ENCODE assay signal across 8 cellular contexts in the genomic region with DNA sequence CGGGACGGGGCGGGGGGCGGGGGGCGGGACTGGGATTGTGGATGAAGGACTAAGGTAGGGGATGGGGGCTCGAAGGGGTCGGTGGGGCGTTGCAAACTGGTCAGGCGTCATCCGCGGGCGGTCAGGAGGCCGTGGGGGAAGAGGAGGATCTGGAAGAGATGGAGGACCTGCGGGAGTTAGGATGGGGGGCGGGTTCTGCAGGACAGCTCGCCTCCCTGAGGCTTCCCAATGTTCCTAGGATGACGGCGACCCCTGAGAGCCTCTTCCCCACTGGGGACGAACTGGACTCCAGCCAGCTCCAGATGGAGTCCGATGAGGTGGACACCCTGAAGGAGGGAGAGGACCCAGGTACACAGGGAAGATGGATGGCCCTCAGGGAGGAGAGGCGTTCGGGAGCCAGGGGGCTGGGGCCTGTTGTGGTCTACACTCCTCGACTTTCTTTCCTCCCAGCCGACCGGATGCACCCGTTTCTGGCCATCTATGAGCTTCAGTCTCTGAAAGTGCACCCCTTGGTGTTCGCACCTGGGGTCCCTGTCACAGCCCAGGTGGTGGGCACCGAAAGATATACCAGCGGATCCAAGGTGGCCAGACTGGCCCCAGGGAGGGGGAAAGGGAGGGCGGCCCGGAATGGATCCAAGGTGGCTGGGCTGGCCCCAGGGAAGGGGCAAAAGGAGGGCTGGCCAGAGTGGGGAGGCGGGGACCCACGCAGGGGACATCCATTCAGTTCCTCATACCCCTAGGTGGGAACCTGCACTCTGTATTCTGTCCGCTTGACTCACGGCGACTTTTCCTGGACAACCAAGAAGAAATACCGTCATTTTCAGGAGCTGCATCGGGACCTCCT. TPM values are rescaled to one million over a fixed set of nuclear protein-coding genes. Genes with fewer than 3 reads are reported as not detected.
DNase-seq lines count a peak whose midpoint lies in the region; ATAC-seq and TF ChIP-seq lines count a peak whose summit lies in the region.

No MANE protein-coding gene starts in this region.

- peak overlapping the region; percentile 84 for H3K4me3 ChIP-seq in trophoblast cell (ENCODE audit: low read depth, low read length)

- CTCF ChIA-PET in T-cell (lab: Charles Lee) = interaction anchor here in 1 of 2 donors (1.0 kb wide), 2 partner anchors 17 to 98 kb away, joined by 3 to 4 read pairs; partner anchors contain the start of gene ARRB2

- no peak overlapping the region for H3K27ac Mint-ChIP-seq in T-cell

- in situ Hi-C loops in GM13977 (cut with MboI; ENCODE audit: low pct_unique_long_range_greater_than_20kb, low sequenced_read_pairs, unreplicated experiment) = no loop called here

- H2BK5ac ChIP-seq in trophoblast cell (ENCODE audit: low read depth, low read length, poor library complexity) = no peak overlapping the region

- peak overlapping the region; percentile 70 to 79 (median 73) for H3K4me3 Mint-ChIP-seq in T-cell

- peaks cover 10% of the 10 kb centered on the region for H3K79me1 ChIP-seq in trophoblast cell (ENCODE audit: low read length)

- peaks cover 2% of the 10 kb centered on the region for H3K9me3 ChIP-seq in trophoblast cell (ENCODE audit: insufficient read depth, low read depth, low read length)

- peaks cover 15% of the 10 kb centered on the region for H3K36me3 Mint-ChIP-seq in T-cell

- POLR2A ChIA-PET in T-cell (lab: Charles Lee) = no interaction called here

- peak overlapping the region; percentile 13 for H3K18ac ChIP-seq in trophoblast cell (ENCODE audit: low read length)

- WGBS in trophoblast cell (ENCODE audit: extremely low coverage, insufficient coverage, insufficient read length) = no CpG with 5 or more reads among the region's 38 CpGs

- peak; percentile 24 for DNase-seq in EH (ENCODE audit: low read depth)
- no peak for DNase-seq in T-cell
- DNase-seq in foreskin keratinocyte = no peak
- peak in 1 of 2 donors; percentile 7 for DNase-seq in trophoblast cell
- no peak for DNase-seq in GM13977 (ENCODE audit: low spot score)
- DNase-seq in NCI-H345 treated with DMSO at 0.1 percent for 48 hours (lab: John Stamatoyannopoulos, UW; ENCODE audit: unreplicated experiment) = no peak
- no peak for DNase-seq in stimulated activated CD4-positive, alpha-beta T cell treated with anti-CD3 and anti-CD28 coated beads, Interleukin-4, amount 100 ng/mL, for 4 hours
- no peak for DNase-seq in occipital lobe (lab: John Stamatoyannopoulos, UW)

- H2BK120ac ChIP-seq in trophoblast cell (ENCODE audit: insufficient read depth, low read length, poor library complexity) = peak overlapping the region; percentile 29

- peak overlapping the region; percentile 59 for H4K8ac ChIP-seq in trophoblast cell (ENCODE audit: low read depth, low read length)

- peak overlapping the region; percentile 65 for H3K14ac ChIP-seq in trophoblast cell (ENCODE audit: low read length)

- H3K79me2 ChIP-seq in trophoblast cell (ENCODE audit: control insufficient read depth, insufficient read depth, low read length, poor library complexity) = peaks cover 7% of the 10 kb centered on the region

- peak overlapping the region; percentile 33 for H2BK12ac ChIP-seq in trophoblast cell (ENCODE audit: low read length)

- H3K36me3 ChIP-seq in trophoblast cell (ENCODE audit: control insufficient read depth in 1 of 2, insufficient read depth in 2 of 2, low read length in 2 of 2) = peaks cover 20 to 22% of the 10 kb centered on the region in 2 experiments

- TF ChIP-seq CTCF in foreskin keratinocyte (conservative IDR thresholded peaks at IDR 0.05) (no peak), GM13977 (IDR thresholded peaks at IDR 0.05; ENCODE audit: extremely low read depth, insufficient read depth, missing control alignments) (no peak)

- peak overlapping the region; percentile 70 for H3K4ac ChIP-seq in trophoblast cell (ENCODE audit: low read depth, low read length)

- peak overlapping the region; percentile 16 for H3K9ac ChIP-seq in trophoblast cell (ENCODE audit: low read length)

- peak overlapping the region; percentile 32 for H4K91ac ChIP-seq in trophoblast cell (ENCODE audit: low read depth, low read length)

- no peak overlapping the region for H2AFZ ChIP-seq in trophoblast cell (ENCODE audit: insufficient read depth, low read length, poor library complexity)

- H3K23ac ChIP-seq in trophoblast cell (ENCODE audit: low read length) = no peak overlapping the region

- ATAC-seq in T-cell (replicated peaks in 1 of 4) = no peak
- no peak for ATAC-seq in foreskin keratinocyte

- H3K27ac ChIP-seq in foreskin keratinocyte (peak overlapping the region; percentile 78), trophoblast cell (ENCODE audit: low read depth, low read length) (no peak overlapping the region)

- H4K12ac ChIP-seq in trophoblast cell (ENCODE audit: low read depth, low read length) = peak overlapping the region; percentile 60

- H3K4me1 Mint-ChIP-seq in T-cell = peaks cover 0 to 22% (median 12%) of the 10 kb centered on the region in 3 donors

- no peaks in the 10 kb centered on the region for H3K9me3 Mint-ChIP-seq in T-cell

- H3K27me3 ChIP-seq in foreskin keratinocyte = no peaks in the 10 kb centered on the region
- no peaks in the 10 kb centered on the region for H3K27me3 ChIP-seq in trophoblast cell (ENCODE audit: insufficient read depth, low read length)

- peak overlapping the region; percentile 66 for H3K4me2 ChIP-seq in trophoblast cell (ENCODE audit: low read length)

- no peaks in the 10 kb centered on the region for H3K27me3 Mint-ChIP-seq in T-cell

- peak overlapping the region; percentile 39 for H2AK5ac ChIP-seq in trophoblast cell (ENCODE audit: low read length)

- H3K4me1 ChIP-seq in foreskin keratinocyte (peaks cover 4% of the 10 kb centered on the region), trophoblast cell (ENCODE audit: control insufficient read depth in 1 of 2, insufficient read depth in 2 of 2, low read length in 2 of 2) (peaks cover 26 to 29% of the 10 kb centered on the region in 2 experiments)

RNA-seq across cellular contexts. Expression of gene PLD2, which starts 0.8 kb away (rescaled TPM):
- total RNA-seq in T-cell = 10 to 100 TPM; 24.2 to 41.7 (median 31.4) TPM
- total RNA-seq in foreskin keratinocyte = 27.9 and 31.6 TPM in 2 replicates
- 20.4 and 22.8 TPM in 2 replicates for polyA plus RNA-seq in foreskin keratinocyte
- polyA plus RNA-seq in trophoblast cell (2013) = 40.7 and 43.6 TPM in 2 replicates
- total RNA-seq in occipital lobe = 6.1 TPM

RNA-seq across cellular contexts. Expression of gene PSMB6, which starts 11.8 kb away (rescaled TPM):
- total RNA-seq in T-cell (10 to 100 TPM; 45.7 to 63.5 (median 57.0) TPM), foreskin keratinocyte (231 and 249 TPM in 2 replicates), occipital lobe (64.4 TPM)
- polyA plus RNA-seq in foreskin keratinocyte = 385 and 388 TPM in 2 replicates
- 295 and 308 TPM in 2 replicates for polyA plus RNA-seq in trophoblast cell (2013)

RNA-seq across cellular contexts. Expression of gene GLTPD2, which starts 19.0 kb away (rescaled TPM):
- not detected for total RNA-seq in T-cell
- not detected in 2 replicates for total RNA-seq in foreskin keratinocyte
- not detected in 2 replicates for polyA plus RNA-seq in foreskin keratinocyte
- 0.26 and 0.31 TPM in 2 replicates for polyA plus RNA-seq in trophoblast cell (2013)
- not detected for total RNA-seq in occipital lobe

RNA-seq across cellular contexts. Expression of gene VMO1, which starts 21.6 kb away (rescaled TPM):
- total RNA-seq in T-cell (under 1 TPM in 4 of 5 donors, not detected in 1; 0.38 to 0.82 (median 0.59) TPM), foreskin keratinocyte (0.51 and 0.74 TPM in 2 replicates), occipital lobe (0.62 TPM)
- polyA plus RNA-seq in foreskin keratinocyte = 1.2 and 1.3 TPM in 2 replicates
- polyA plus RNA-seq in trophoblast cell (2013) = 0.47 and 0.77 TPM in 2 replicates
